Comparison of ENCODE assay signal across 1 cellular context in genomic region chr19:1094978-1095701, GRCh38.
TF ChIP-seq lines count a peak whose summit lies in the region.

Gene POLR2E, minus strand, starts transcription at chr19:1095375. Its CDS starts 60 bp downstream, at chr19:1095315.

TF ChIP-seq in GM12878, 131 proteins besides CTCF, POLR2A, EP300 and RAD21 (continued from another document and continues in another):
- TF ChIP-seq ZNF592 (IDR thresholded peaks at IDR 0.05) (no peak; the same call in 1 of the 2 replicates), EED (IDR thresholded peaks at IDR 0.05; ENCODE audit: low read depth) (no peak), PAX8 (IDR thresholded peaks at IDR 0.05) (no peak), JUNB (IDR thresholded peaks at IDR 0.05) (no peak), PAX5 (IDR thresholded peaks at IDR 0.05; ENCODE audit: borderline replicate concordance, low read depth, low read length) (peak; percentile 44; the same call in 1 of the 2 replicates), RBBP5 (conservative IDR thresholded peaks at IDR 0.05) (no peak), WRNIP1 (IDR thresholded peaks at IDR 0.05; ENCODE audit: borderline replicate concordance, low read depth, low read length) (no peak), MYC (IDR thresholded peaks at IDR 0.05; ENCODE audit: insufficient read depth, insufficient read length, insufficient replicate concordance, low read length, severe bottlenecking) (peak; percentile 98), CEBPB (IDR thresholded peaks at IDR 0.05; ENCODE audit: borderline replicate concordance in 1 of 2, low read depth in 2 of 2, low read length in 2 of 2) (no peak), ESRRA (IDR thresholded peaks at IDR 0.05; ENCODE audit: low read length) (no peak), REST (IDR thresholded peaks at IDR 0.05; ENCODE audit: low read depth, low read length) (no peak), GATAD2B (conservative IDR thresholded peaks at IDR 0.05; ENCODE audit: low read depth) (no peak), TBL1XR1 (IDR thresholded peaks at IDR 0.05; ENCODE audit: low read depth, low read length) (no peak), SMC3 (IDR thresholded peaks at IDR 0.05; ENCODE audit: borderline replicate concordance, low read length) (no peak), NR2C2 (IDR thresholded peaks at IDR 0.05; ENCODE audit: borderline replicate concordance, control insufficient read depth, insufficient read length, low read depth) (no peak), HDGF (IDR thresholded peaks at IDR 0.05) (peak; percentile 53; the same call in 1 of the 2 replicates), ZSCAN29 (IDR thresholded peaks at IDR 0.05) (no peak), MEF2B (IDR thresholded peaks at IDR 0.05; ENCODE audit: partially characterized antibody, poor library complexity, severe bottlenecking) (no peak), SREBF1 (IDR thresholded peaks at IDR 0.05; ENCODE audit: low read length) (peak; percentile 80), CEBPZ (IDR thresholded peaks at IDR 0.05; ENCODE audit: low read depth, low read length) (no peak), BRCA1 (IDR thresholded peaks at IDR 0.05; ENCODE audit: low read depth, low read length) (peak; percentile 85), RELB (IDR thresholded peaks at IDR 0.05; ENCODE audit: low read depth) (no peak; the same call in 1 of the 2 replicates), RCOR1 (conservative IDR thresholded peaks at IDR 0.05; ENCODE audit: low read depth, low read length) (peak; percentile 95), FOS (IDR thresholded peaks at IDR 0.05; ENCODE audit: borderline replicate concordance, extremely low read depth, insufficient read length) (no peak), ZNF274 (IDR thresholded peaks at IDR 0.05; ENCODE audit: insufficient read depth, insufficient read length) (no peak), TCF7 (IDR thresholded peaks at IDR 0.05; ENCODE audit: borderline replicate concordance) (no peak), SPI1 (IDR thresholded peaks at IDR 0.05; ENCODE audit: borderline replicate concordance, insufficient read depth, low read depth, low read length) (no peak), HSF1 (IDR thresholded peaks at IDR 0.05; ENCODE audit: low read depth, low read length) (no peak)
- TF ChIP-seq, protein P1, sequence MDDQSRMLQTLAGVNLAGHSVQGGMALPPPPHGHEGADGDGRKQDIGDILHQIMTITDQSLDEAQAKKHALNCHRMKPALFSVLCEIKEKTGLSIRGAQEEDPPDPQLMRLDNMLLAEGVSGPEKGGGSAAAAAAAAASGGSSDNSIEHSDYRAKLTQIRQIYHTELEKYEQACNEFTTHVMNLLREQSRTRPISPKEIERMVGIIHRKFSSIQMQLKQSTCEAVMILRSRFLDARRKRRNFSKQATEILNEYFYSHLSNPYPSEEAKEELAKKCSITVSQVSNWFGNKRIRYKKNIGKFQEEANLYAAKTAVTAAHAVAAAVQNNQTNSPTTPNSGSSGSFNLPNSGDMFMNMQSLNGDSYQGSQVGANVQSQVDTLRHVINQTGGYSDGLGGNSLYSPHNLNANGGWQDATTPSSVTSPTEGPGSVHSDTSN (IDR thresholded peaks at IDR 0.05; ENCODE audit: insufficient replicate concordance, low read depth, low read length) = peak; percentile 63
- TF ChIP-seq, protein P2, sequence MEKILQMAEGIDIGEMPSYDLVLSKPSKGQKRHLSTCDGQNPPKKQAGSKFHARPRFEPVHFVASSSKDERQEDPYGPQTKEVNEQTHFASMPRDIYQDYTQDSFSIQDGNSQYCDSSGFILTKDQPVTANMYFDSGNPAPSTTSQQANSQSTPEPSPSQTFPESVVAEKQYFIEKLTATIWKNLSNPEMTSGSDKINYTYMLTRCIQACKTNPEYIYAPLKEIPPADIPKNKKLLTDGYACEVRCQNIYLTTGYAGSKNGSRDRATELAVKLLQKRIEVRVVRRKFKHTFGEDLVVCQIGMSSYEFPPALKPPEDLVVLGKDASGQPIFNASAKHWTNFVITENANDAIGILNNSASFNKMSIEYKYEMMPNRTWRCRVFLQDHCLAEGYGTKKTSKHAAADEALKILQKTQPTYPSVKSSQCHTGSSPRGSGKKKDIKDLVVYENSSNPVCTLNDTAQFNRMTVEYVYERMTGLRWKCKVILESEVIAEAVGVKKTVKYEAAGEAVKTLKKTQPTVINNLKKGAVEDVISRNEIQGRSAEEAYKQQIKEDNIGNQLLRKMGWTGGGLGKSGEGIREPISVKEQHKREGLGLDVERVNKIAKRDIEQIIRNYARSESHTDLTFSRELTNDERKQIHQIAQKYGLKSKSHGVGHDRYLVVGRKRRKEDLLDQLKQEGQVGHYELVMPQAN (conservative IDR thresholded peaks at IDR 0.05) = no peak
- TF ChIP-seq, protein P3, sequence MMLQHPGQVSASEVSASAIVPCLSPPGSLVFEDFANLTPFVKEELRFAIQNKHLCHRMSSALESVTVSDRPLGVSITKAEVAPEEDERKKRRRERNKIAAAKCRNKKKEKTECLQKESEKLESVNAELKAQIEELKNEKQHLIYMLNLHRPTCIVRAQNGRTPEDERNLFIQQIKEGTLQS (IDR thresholded peaks at IDR 0.05; ENCODE audit: borderline replicate concordance, extremely low read depth, low read depth, low read length) = no peak
- TF ChIP-seq, protein P4, sequence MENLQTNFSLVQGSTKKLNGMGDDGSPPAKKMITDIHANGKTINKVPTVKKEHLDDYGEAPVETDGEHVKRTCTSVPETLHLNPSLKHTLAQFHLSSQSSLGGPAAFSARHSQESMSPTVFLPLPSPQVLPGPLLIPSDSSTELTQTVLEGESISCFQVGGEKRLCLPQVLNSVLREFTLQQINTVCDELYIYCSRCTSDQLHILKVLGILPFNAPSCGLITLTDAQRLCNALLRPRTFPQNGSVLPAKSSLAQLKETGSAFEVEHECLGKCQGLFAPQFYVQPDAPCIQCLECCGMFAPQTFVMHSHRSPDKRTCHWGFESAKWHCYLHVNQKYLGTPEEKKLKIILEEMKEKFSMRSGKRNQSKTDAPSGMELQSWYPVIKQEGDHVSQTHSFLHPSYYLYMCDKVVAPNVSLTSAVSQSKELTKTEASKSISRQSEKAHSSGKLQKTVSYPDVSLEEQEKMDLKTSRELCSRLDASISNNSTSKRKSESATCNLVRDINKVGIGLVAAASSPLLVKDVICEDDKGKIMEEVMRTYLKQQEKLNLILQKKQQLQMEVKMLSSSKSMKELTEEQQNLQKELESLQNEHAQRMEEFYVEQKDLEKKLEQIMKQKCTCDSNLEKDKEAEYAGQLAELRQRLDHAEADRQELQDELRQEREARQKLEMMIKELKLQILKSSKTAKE (IDR thresholded peaks at IDR 0.05; ENCODE audit: low read depth, poor library complexity, severe bottlenecking) = no peak
